In the genomic region with DNA sequence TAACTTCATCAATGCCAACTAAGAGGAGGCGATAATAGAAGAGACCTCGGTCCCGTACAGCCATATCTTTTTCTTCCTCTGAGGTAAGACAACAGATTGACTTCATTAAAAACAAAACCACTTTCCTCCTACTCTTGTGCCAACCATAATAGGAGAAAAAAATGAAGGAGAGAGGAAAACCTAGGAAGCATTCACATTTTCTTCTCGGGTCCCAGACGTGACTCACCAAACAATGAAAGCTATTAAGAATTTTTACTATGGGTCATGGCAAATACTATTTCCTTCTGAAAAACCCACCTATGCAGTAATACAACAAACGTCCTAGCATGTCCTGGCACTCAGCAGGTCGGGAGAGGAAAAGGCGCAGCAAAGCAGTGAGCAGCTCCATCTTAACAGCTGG, we compare ENCODE assay signal across 2 cellular contexts.
TF ChIP-seq lines count a peak whose summit lies in the region.

No MANE protein-coding gene starts in this region.

TF ChIP-seq in SK-N-SH, 30 proteins besides CTCF, POLR2A, EP300 and RAD21 (continued from another document):
- TF ChIP-seq NFIC (IDR thresholded peaks at IDR 0.05; ENCODE audit: borderline replicate concordance), result no peak; the same call in 1 of the 2 replicates
- TF ChIP-seq GATA2 (CRISPR knock-in tag; IDR thresholded peaks at IDR 0.05), result no peak
- TF ChIP-seq YY1 (IDR thresholded peaks at IDR 0.05; ENCODE audit: low read depth), result no peak
- TF ChIP-seq, protein P1, sequence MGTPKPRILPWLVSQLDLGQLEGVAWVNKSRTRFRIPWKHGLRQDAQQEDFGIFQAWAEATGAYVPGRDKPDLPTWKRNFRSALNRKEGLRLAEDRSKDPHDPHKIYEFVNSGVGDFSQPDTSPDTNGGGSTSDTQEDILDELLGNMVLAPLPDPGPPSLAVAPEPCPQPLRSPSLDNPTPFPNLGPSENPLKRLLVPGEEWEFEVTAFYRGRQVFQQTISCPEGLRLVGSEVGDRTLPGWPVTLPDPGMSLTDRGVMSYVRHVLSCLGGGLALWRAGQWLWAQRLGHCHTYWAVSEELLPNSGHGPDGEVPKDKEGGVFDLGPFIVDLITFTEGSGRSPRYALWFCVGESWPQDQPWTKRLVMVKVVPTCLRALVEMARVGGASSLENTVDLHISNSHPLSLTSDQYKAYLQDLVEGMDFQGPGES (IDR thresholded peaks at IDR 0.05; ENCODE audit: low read depth, low read length), result no peak

TF ChIP-seq in SK-N-SH treated with all-trans-retinoic acid at 6 μM for 48 hours, 23 proteins besides CTCF, POLR2A, EP300 and RAD21 (continued from another document):
- no peak for TF ChIP-seq PPARA (CRISPR knock-in tag; IDR thresholded peaks at IDR 0.05; ENCODE audit: borderline replicate concordance)
TF ChIP-seq in SK-N-SH treated with all-trans-retinoic acid at 6 μM for 48 hours: peak in this region for 0.
